Comparison of ENCODE assay signal across 24 cellular contexts in the genomic region with DNA sequence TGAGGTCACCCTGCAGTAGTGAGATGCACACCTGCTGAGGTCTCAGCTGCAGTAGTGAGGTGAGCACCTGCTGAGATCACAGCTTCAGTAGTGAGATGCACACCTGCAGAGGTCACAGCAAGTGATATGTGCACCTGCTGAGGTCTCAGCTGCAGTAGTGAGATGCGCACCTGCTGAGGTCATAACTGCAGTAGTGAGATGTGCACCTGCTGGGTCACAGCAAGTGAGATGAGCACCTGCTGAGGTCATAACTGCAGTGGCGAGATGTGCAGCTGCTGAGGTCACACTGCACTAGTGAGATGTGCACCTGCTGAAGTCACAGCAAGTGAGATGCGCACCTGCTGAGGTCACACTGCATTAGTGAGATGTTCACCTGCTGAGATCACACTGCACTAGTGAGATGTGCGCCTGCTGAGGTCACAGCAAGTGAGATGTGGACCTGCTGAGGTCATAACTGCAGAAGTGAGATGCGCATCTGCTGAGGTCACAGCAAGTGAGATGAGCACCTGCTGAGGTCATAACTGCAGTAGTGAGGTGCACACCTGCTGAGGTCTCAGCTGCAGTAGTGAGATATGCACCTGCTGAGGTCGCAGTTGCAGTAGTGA.
"Had no signal": no experiment of that assay in that cellular context is flagged by ENCODE, and none has a peak within 500 bp of the region (broad histone marks: within the 10 kb centered on the region; RNA-seq: fewer than 3 reads in every experiment).

No MANE protein-coding gene starts in this region.

- H3K36me3 ChIP-seq: neutrophil, ovary, thoracic aorta, vagina had no signal

- H3K4me3 ChIP-seq: ovary, skin epidermis, thoracic aorta, vagina had no signal

- FAIRE-seq: colon, frontal cortex, keratinocyte had no signal

- ATAC-seq: activated CD4-positive, alpha-beta T cell treated with anti-CD3 and anti-CD28 coated beads for 36 hours; activated T-cell treated with anti-CD3 and anti-CD28 coated beads, Interleukin-2, amount 50 U/mL, for 72 hours; left cardiac atrium; left ventricle myocardium superior; sciatic nerve; stimulated activated naive CD8-positive, alpha-beta T cell treated with anti-CD3 and anti-CD28 coated beads, Interleukin-15, Interleukin-2, amounts not matched to agents 100 U/mL and 50 U/mL, for 24 hours had no signal

- H3K9me3 ChIP-seq: neutrophil, ovary, thoracic aorta, vagina had no signal

- H3K27ac ChIP-seq: epithelial cell of prostate, neutrophil, ovary, skin epidermis, thoracic aorta, vagina had no signal

- H3K4me1 ChIP-seq: vagina had no signal

- H3K27me3 ChIP-seq: neutrophil, ovary, vagina had no signal

- DNase-seq: activated CD4-positive, alpha-beta T cell treated with anti-CD3 and anti-CD28 coated beads for 36 hours; activated CD4-positive, alpha-beta T cell treated with anti-CD3 and anti-CD28 coated beads, Interleukin-2, amount 50 U/mL, for 4 hours; activated CD4-positive, CD25-positive, alpha-beta regulatory T cell; activated naive CD4-positive, alpha-beta T cell; activated T-cell treated with anti-CD3 and anti-CD28 coated beads for 4 hours; activated T-cell treated with anti-CD3 and anti-CD28 coated beads, Interleukin-2, amount 50 U/mL, for 72 hours; anterior cingulate cortex; dermis blood vessel endothelial cell; effector CD4-positive, alpha-beta T cell; left cardiac atrium; left ventricle myocardium superior; ovary; stimulated activated CD4-positive, alpha-beta T cell treated with anti-CD3 and anti-CD28 coated beads, Interleukin-12 subunit alpha, Interleukin-12 subunit beta, amount 100 ng/mL, for 4 hours; stimulated activated CD4-positive, alpha-beta T cell treated with anti-CD3 and anti-CD28 coated beads, Interleukin-4, amount 100 ng/mL, for 1 hour; stimulated activated naive CD8-positive, alpha-beta T cell treated with anti-CD3 and anti-CD28 coated beads, Interleukin-15, Interleukin-2, amounts not matched to agents 100 U/mL and 50 U/mL, for 24 hours had no signal
